ENCODE assay signal across 8 cellular contexts in genomic region chr1:211382714-211383480, GRCh38. TPM values are rescaled to one million over a fixed set of nuclear protein-coding genes. Genes with fewer than 3 reads are reported as not detected.
DNase-seq lines count a peak whose midpoint lies in the region; ATAC-seq and TF ChIP-seq lines count a peak whose summit lies in the region.

No MANE protein-coding gene starts in this region.

- H2BK5ac ChIP-seq in trophoblast cell (ENCODE audit: low read depth, low read length, poor library complexity), result peak overlapping the region; percentile 74

- peak overlapping the region; percentile 93 for H4K8ac ChIP-seq in trophoblast cell (ENCODE audit: low read depth, low read length)

- H3K27ac ChIP-seq in adipose tissue (ENCODE audit: low read depth, low read length), result peak overlapping the region; percentile 88
- H3K27ac ChIP-seq in heart left ventricle, result peak overlapping the region; percentile 73 to 98 (median 94)
- H3K27ac ChIP-seq in trophoblast cell (ENCODE audit: low read depth, low read length), result peak overlapping the region; percentile 92
- H3K27ac ChIP-seq in tibial nerve, result peak overlapping the region; percentile 80 to 97 (median 96)

- H2AFZ ChIP-seq in trophoblast cell (ENCODE audit: insufficient read depth, low read length, poor library complexity), result peak overlapping the region; percentile 98

- peak overlapping the region; percentile 74 for H2BK120ac ChIP-seq in trophoblast cell (ENCODE audit: insufficient read depth, low read length, poor library complexity)

- H3K14ac ChIP-seq in trophoblast cell (ENCODE audit: low read length), result peak overlapping the region; percentile 74

- H3K27me3 ChIP-seq in heart left ventricle (no peaks in the 10 kb centered on the region), trophoblast cell (ENCODE audit: insufficient read depth, low read length) (no peaks in the 10 kb centered on the region), tibial nerve (no peaks in the 10 kb centered on the region)

- TF ChIP-seq CTCF in GM12865 (IDR thresholded peaks at IDR 0.05; ENCODE audit: insufficient read depth, low read depth, low read length, missing control alignments) (no peak), heart left ventricle (IDR thresholded peaks at IDR 0.05) (no peak), tibial nerve (IDR thresholded peaks at IDR 0.05) (peak in 2 of 5 experiments; percentile 13 to 19)

- no peak overlapping the region for H2AK5ac ChIP-seq in trophoblast cell (ENCODE audit: low read length)

- peaks cover 4% of the 10 kb centered on the region for H3K79me2 ChIP-seq in trophoblast cell (ENCODE audit: control insufficient read depth, insufficient read depth, low read length, poor library complexity)

- peaks cover 0 to 23% (median 5%) of the 10 kb centered on the region in 12 donors for H3K4me1 ChIP-seq in heart left ventricle
- H3K4me1 ChIP-seq in trophoblast cell (ENCODE audit: control insufficient read depth in 1 of 2, insufficient read depth in 2 of 2, low read length in 2 of 2), result peaks cover 2% of the 10 kb centered on the region in 2 experiments
- H3K4me1 ChIP-seq in tibial nerve, result peaks cover 0 to 17% (median 10%) of the 10 kb centered on the region in 4 donors

- peak overlapping the region; percentile 63 for H3K4me2 ChIP-seq in trophoblast cell (ENCODE audit: low read length)

- peak; percentile 96 for DNase-seq in GM12865 (ENCODE audit: low read depth)
- DNase-seq in NCI-H1105 (lab: John Stamatoyannopoulos, UW), result peak; percentile 93
- DNase-seq in T follicular helper cell (ENCODE audit: low read depth), result peak; percentile 55
- DNase-seq in heart left ventricle, result peak; percentile 95 to 98 (median 96)
- peak; percentile 97 to 98 for DNase-seq in trophoblast cell
- peak; percentile 77 to 83 for DNase-seq in tibial nerve (ENCODE audit: low spot score in 2 of 2)

- H3K4me3 ChIP-seq in GM12865 (ENCODE audit: low read depth, low read length), result peak overlapping the region; percentile 86
- H3K4me3 ChIP-seq in heart left ventricle, result peak overlapping the region; percentile 56 to 89 (median 77)
- peak overlapping the region; percentile 83 for H3K4me3 ChIP-seq in trophoblast cell (ENCODE audit: low read depth, low read length)
- H3K4me3 ChIP-seq in tibial nerve, result peak overlapping the region; percentile 51 to 88 (median 76)

- TF ChIP-seq EP300 in tibial nerve (IDR thresholded peaks at IDR 0.05), result peak; percentile 46 to 97

- H3K18ac ChIP-seq in trophoblast cell (ENCODE audit: low read length), result peak overlapping the region; percentile 87

- ATAC-seq in HG02610 (IDR thresholded peaks at IDR 0.05; ENCODE audit: unreplicated experiment) (peak; percentile 96), heart left ventricle (peak; percentile 100)

- WGBS in adipose tissue, 3 donors, result 2 to 4% (median 3%) methylated on average over 49 of the region's 49 CpGs
- 3 to 6% (median 5%) methylated on average over 22 to 49 of the region's 49 CpGs for WGBS in heart left ventricle, 4 donors
- WGBS in trophoblast cell (ENCODE audit: extremely low coverage, insufficient coverage, insufficient read length), result no CpG with 5 or more reads among the region's 49 CpGs
- 3 to 4% methylated on average over 24 to 39 of the region's 49 CpGs for WGBS in tibial nerve, 2 donors

- no peaks in the 10 kb centered on the region for H3K36me3 ChIP-seq in heart left ventricle
- H3K36me3 ChIP-seq in trophoblast cell (ENCODE audit: control insufficient read depth in 1 of 2, insufficient read depth in 2 of 2, low read length in 2 of 2), result no peaks in the 10 kb centered on the region
- H3K36me3 ChIP-seq in tibial nerve, result no peaks in the 10 kb centered on the region

- peak overlapping the region; percentile 86 for H4K91ac ChIP-seq in trophoblast cell (ENCODE audit: low read depth, low read length)

- TF ChIP-seq POLR2A in heart left ventricle (IDR thresholded peaks at IDR 0.05), result peak; percentile 66 to 93
- peak; percentile 86 to 90 for TF ChIP-seq POLR2A in tibial nerve (IDR thresholded peaks at IDR 0.05)

- no peak overlapping the region for H3K23ac ChIP-seq in trophoblast cell (ENCODE audit: low read length)

- H3K9ac ChIP-seq in trophoblast cell (ENCODE audit: low read length), result peak overlapping the region; percentile 85

- H2BK12ac ChIP-seq in trophoblast cell (ENCODE audit: low read length), result no peak overlapping the region

- intact Hi-C loops in heart left ventricle (cut with DNase I), result loop anchor here in 5 of 10 donors (2.0 to 10.0 kb wide), 4 partner anchors 56 to 124 kb away; partner anchors contain the start of genes TRAF5 (in 3 of the 5) and RCOR3 (in 1 of the 5)

- H3K4ac ChIP-seq in trophoblast cell (ENCODE audit: low read depth, low read length), result peak overlapping the region; percentile 37

- H3K79me1 ChIP-seq in trophoblast cell (ENCODE audit: low read length), result peaks cover 8% of the 10 kb centered on the region

- H3K9me3 ChIP-seq in heart left ventricle, result no peaks in the 10 kb centered on the region
- no peaks in the 10 kb centered on the region for H3K9me3 ChIP-seq in trophoblast cell (ENCODE audit: insufficient read depth, low read depth, low read length)
- H3K9me3 ChIP-seq in tibial nerve, result no peaks in the 10 kb centered on the region

- H4K12ac ChIP-seq in trophoblast cell (ENCODE audit: low read depth, low read length), result peak overlapping the region; percentile 96

RNA-seq across cellular contexts. Expression of gene TRAF5, which starts 56.3 kb away (rescaled TPM):
- polyA plus RNA-seq in adipose tissue (10 to 100 TPM in 1 of 3 donors, 1 to 10 TPM in 2; 5.0 to 11.4 (median 5.6) TPM), heart left ventricle (1 to 10 TPM; 1.3 to 2.1 TPM)
- total RNA-seq in heart left ventricle (1 to 10 TPM; 1.6 to 8.8 (median 2.5) TPM), tibial nerve (10 to 100 TPM; 12.0 to 18.6 (median 15.6) TPM)
- 4.9 TPM in 2 replicates for polyA plus RNA-seq in trophoblast cell (2013)

Comparison
In these comparisons a context has a peak if more than half of its experiments do, and no peak if none do; other contexts are left out.
1. Peak in every context shown above with its lines: DNase-seq, ATAC-seq, H3K4me3 ChIP-seq and H3K27ac ChIP-seq.